Comparison of ENCODE assay signal across 9 cellular contexts in the genomic region with DNA sequence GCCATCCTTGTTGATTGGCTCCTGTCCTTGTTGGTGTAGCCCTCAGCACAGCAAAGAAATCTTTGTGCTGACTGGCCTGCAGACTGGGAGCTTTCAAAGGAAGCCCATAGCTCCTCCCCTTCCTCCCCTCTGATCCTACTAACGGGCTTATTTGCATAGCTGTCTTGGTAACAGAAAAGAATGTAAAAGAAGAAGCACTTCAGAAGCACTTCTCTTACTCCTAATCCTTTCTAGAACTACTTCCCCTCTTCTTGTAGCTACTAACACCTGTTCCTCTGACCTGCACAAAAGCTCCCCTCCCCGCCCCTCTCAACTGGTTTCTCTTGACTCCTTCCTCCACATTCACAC. TPM values are rescaled to one million over a fixed set of nuclear protein-coding genes. Genes with fewer than 3 reads are reported as not detected.
DNase-seq lines count a peak whose midpoint lies in the region; ATAC-seq and TF ChIP-seq lines count a peak whose summit lies in the region.
"Had no signal": no experiment of that assay in that cellular context is flagged by ENCODE, and none has a peak within 500 bp of the region (broad histone marks: within the 10 kb centered on the region; RNA-seq: fewer than 3 reads in every experiment).

No MANE protein-coding gene starts in this region.

- peaks cover 13% of the 10 kb centered on the region for H3K4me1 ChIP-seq in mucosa of descending colon (ENCODE audit: low read depth)

- no peaks in the 10 kb centered on the region for H3K9me3 ChIP-seq in mucosa of descending colon
- H3K9me3 ChIP-seq: right lobe of liver had no signal

- H3K36me3 ChIP-seq in mucosa of descending colon (ENCODE audit: low read depth), result no peaks in the 10 kb centered on the region
- H3K36me3 ChIP-seq: right lobe of liver had no signal

- peaks cover 14% of the 10 kb centered on the region for H3K4me1 Mint-ChIP-seq in activated naive CD8-positive, alpha-beta T cell treated with anti-CD3 and anti-CD28 coated beads, Interleukin-2, amount 10 ng/mL, durations not matched to agents 7 days and 5 days

- H3K27ac Mint-ChIP-seq in activated naive CD8-positive, alpha-beta T cell treated with anti-CD3 and anti-CD28 coated beads, Interleukin-2, amount 10 ng/mL, durations not matched to agents 7 days and 5 days, result peak overlapping the region; percentile 92

- no peak overlapping the region for H3K4me3 ChIP-seq in mucosa of descending colon
- H3K4me3 ChIP-seq: right lobe of liver had no signal

- peak overlapping the region; percentile 81 for H3K4me3 Mint-ChIP-seq in activated naive CD8-positive, alpha-beta T cell treated with anti-CD3 and anti-CD28 coated beads, Interleukin-2, amount 10 ng/mL, durations not matched to agents 7 days and 5 days

- ATAC-seq in GM21717 (IDR thresholded peaks at IDR 0.05; ENCODE audit: unreplicated experiment) (peak; percentile 99), mucosa of descending colon (peak; percentile 53)
- ATAC-seq in activated naive CD8-positive, alpha-beta T cell treated with anti-CD3 and anti-CD28 coated beads, Interleukin-2, amount 10 ng/mL, durations not matched to agents 7 days and 5 days (ENCODE audit: low read depth), result peak; percentile 94

- no peak for TF ChIP-seq CTCF in mucosa of descending colon (IDR thresholded peaks at IDR 0.05)

- POLR2A ChIA-PET in activated naive CD8-positive, alpha-beta T cell treated with anti-CD3 and anti-CD28 coated beads, Interleukin-2, amount 10 ng/mL, durations not matched to agents 7 days and 5 days (lab: Charles Lee), result interaction anchor here (1.2 kb wide), 1 partner anchor 12 kb away, joined by 6 read pairs; no protein-coding TSS in a partner anchor

- peak; percentile 46 for DNase-seq in NCI-H1436 (lab: John Stamatoyannopoulos, UW)
- DNase-seq in NCI-H1436 treated with DMSO at 0.1 percent for 48 hours (lab: John Stamatoyannopoulos, UW), result no peak
- DNase-seq in KG1 (lab: John Stamatoyannopoulos, UW), result peak; percentile 18
- DNase-seq in activated naive CD8-positive, alpha-beta T cell treated with anti-CD3 and anti-CD28 coated beads, Interleukin-2, amount 10 ng/mL, durations not matched to agents 7 days and 5 days, result no peak
- DNase-seq in mucosa of descending colon, result peak in 1 of 3 donors; percentile 20
- DNase-seq in DMS114 treated with DMSO at 0.1 percent for 48 hours (lab: John Stamatoyannopoulos, UW; ENCODE audit: unreplicated experiment), result no peak
- no peak for DNase-seq in NCI-H1048 (lab: John Stamatoyannopoulos, UW)
- DNase-seq: right lobe of liver had no signal

- no peaks in the 10 kb centered on the region for H3K9me3 Mint-ChIP-seq in activated naive CD8-positive, alpha-beta T cell treated with anti-CD3 and anti-CD28 coated beads, Interleukin-2, amount 10 ng/mL, durations not matched to agents 7 days and 5 days

- intact Hi-C loops in mucosa of descending colon (cut with DNase I, micrococcal nuclease), result no loop called here

- H3K36me3 Mint-ChIP-seq in activated naive CD8-positive, alpha-beta T cell treated with anti-CD3 and anti-CD28 coated beads, Interleukin-2, amount 10 ng/mL, durations not matched to agents 7 days and 5 days, result no peaks in the 10 kb centered on the region

- no peaks in the 10 kb centered on the region for H3K27me3 Mint-ChIP-seq in activated naive CD8-positive, alpha-beta T cell treated with anti-CD3 and anti-CD28 coated beads, Interleukin-2, amount 10 ng/mL, durations not matched to agents 7 days and 5 days

RNA-seq across cellular contexts. Expression of gene RIC8B, which starts 14.3 kb away (rescaled TPM):
- 10 to 100 TPM; 14.3 to 15.1 TPM for total RNA-seq in activated naive CD8-positive, alpha-beta T cell treated with anti-CD3 and anti-CD28 coated beads, Interleukin-2, amount 10 ng/mL, durations not matched to agents 7 days and 5 days
- 10 to 100 TPM; 13.3 to 25.3 (median 15.2) TPM for total RNA-seq in mucosa of descending colon

Comparison
In these comparisons a context has a peak if more than half of its experiments do, and no peak if none do; other contexts are left out.
1. DNase-seq: peak in NCI-H1436 (single experiment) and KG1 (single experiment); none in NCI-H1436 treated with DMSO at 0.1 percent for 48 hours (single experiment), activated naive CD8-positive, alpha-beta T cell treated with anti-CD3 and anti-CD28 coated beads, Interleukin-2, amount 10 ng/mL, durations not matched to agents 7 days and 5 days (single experiment), DMS114 treated with DMSO at 0.1 percent for 48 hours (single experiment) and NCI-H1048 (single experiment).
2. Peak in every context shown above with its lines, with median percentiles within 50 percentile points of each other: ATAC-seq.